17 cellular contexts compared by ENCODE assay signal in genomic region chr6:16402501-16402900, GRCh38.
DNase-seq lines count a peak whose midpoint lies in the region; ATAC-seq and TF ChIP-seq lines count a peak whose summit lies in the region.
"Had no signal": no experiment of that assay in that cellular context is flagged by ENCODE, and none has a peak within 500 bp of the region (broad histone marks: within the 10 kb centered on the region; RNA-seq: fewer than 3 reads in every experiment).

No MANE protein-coding gene starts in this region.

- H3K9ac ChIP-seq in mesendoderm (ENCODE audit: low read length): no peak overlapping the region

- WGBS in mesendoderm (ENCODE audit: extremely low coverage, insufficient coverage, low lambda C conversion rate): no CpG with 5 or more reads among the region's 2 CpGs
- WGBS in tibial nerve, 2 donors: 46 to 53% methylated on average over 2 of the region's 2 CpGs
- 71 to 80% (median 79%) methylated on average over 2 of the region's 2 CpGs for WGBS in spleen, 5 donors

- H2BK15ac ChIP-seq in mesendoderm (replicated peaks; ENCODE audit: low read depth): no peak overlapping the region

- no peak for TF ChIP-seq POLR2A in tibial nerve (IDR thresholded peaks at IDR 0.05)
- TF ChIP-seq POLR2A in spleen (IDR thresholded peaks at IDR 0.05): no peak

- H3K9me3 Mint-ChIP-seq in brain: peaks cover 0 to 8% (median 3%) of the 10 kb centered on the region in 5 experiments
- H3K9me3 Mint-ChIP-seq: CD4-positive, alpha-beta memory T cell; IgD-negative memory B cell; memory B cell; T-helper 1 cell treated with Interleukin-12 subunit alpha and Interleukin-12 subunit beta and Interleukin-4 antibody, amounts not matched to agents 30 μg/mL and 1 μg/mL, for 36 hours had no signal

- H3K4me1 ChIP-seq in mesendoderm (ENCODE audit: control insufficient read depth, low read depth, low read length): no peaks in the 10 kb centered on the region
- H3K4me1 ChIP-seq in tibial nerve: peaks cover 0 to 20% (median 2%) of the 10 kb centered on the region in 4 donors
- peaks cover 0 to 53% (median 24%) of the 10 kb centered on the region in 6 donors for H3K4me1 ChIP-seq in spleen
- H3K4me1 ChIP-seq: gastrocnemius medialis had no signal

- no peaks in the 10 kb centered on the region for H3K36me3 ChIP-seq in mesendoderm (ENCODE audit: control insufficient read depth, insufficient read depth, low read length)
- H3K36me3 ChIP-seq in tibial nerve: no peaks in the 10 kb centered on the region
- peaks cover 0 to under 1% (median 0%) of the 10 kb centered on the region in 6 donors for H3K36me3 ChIP-seq in spleen
- H3K36me3 ChIP-seq: gastrocnemius medialis, pancreas had no signal

- peaks cover 23% of the 10 kb centered on the region for H3K4me1 Mint-ChIP-seq in brain

- no peak for TF ChIP-seq CTCF in brain (conservative IDR thresholded peaks at IDR 0.05)
- no peak for TF ChIP-seq CTCF in tibial nerve (IDR thresholded peaks at IDR 0.05)
- no peak for TF ChIP-seq CTCF in spleen (IDR thresholded peaks at IDR 0.05 in 8 of 11, conservative IDR thresholded peaks at IDR 0.05 in 3 of 11)

- no peaks in the 10 kb centered on the region for H3K27me3 ChIP-seq in mesendoderm (ENCODE audit: insufficient read depth, low read length, poor library complexity)
- H3K27me3 ChIP-seq in tibial nerve: no peaks in the 10 kb centered on the region
- H3K27me3 ChIP-seq in spleen (replicated peaks in 1 of 7): no peaks in the 10 kb centered on the region
- H3K27me3 ChIP-seq: gastrocnemius medialis, pancreas had no signal

- TF ChIP-seq EP300 in tibial nerve (IDR thresholded peaks at IDR 0.05): peak in 1 of 2 donors; percentile 44

- H3K23ac ChIP-seq in mesendoderm (ENCODE audit: low read length): no peak overlapping the region

- H4K8ac ChIP-seq in mesendoderm (ENCODE audit: low read depth, low read length): no peak overlapping the region

- H3K36me3 Mint-ChIP-seq in brain: peaks cover 20% of the 10 kb centered on the region

- no peak overlapping the region for H3K18ac ChIP-seq in mesendoderm (ENCODE audit: low read length)

- peak overlapping the region in 1 of 5 experiments; percentile 3 for H3K4me3 Mint-ChIP-seq in brain
- H3K4me3 Mint-ChIP-seq: activated CD4-positive, alpha-beta T cell treated with anti-CD3 and anti-CD28 coated beads for 36 hours; CD4-positive, alpha-beta memory T cell; IgD-negative memory B cell; memory B cell; T-helper 1 cell treated with Interleukin-12 subunit alpha and Interleukin-12 subunit beta and Interleukin-4 antibody, amounts not matched to agents 30 μg/mL and 1 μg/mL, for 36 hours had no signal

- H3K79me1 ChIP-seq in mesendoderm (ENCODE audit: low read length): no peaks in the 10 kb centered on the region

- no peak overlapping the region for H4K5ac ChIP-seq in mesendoderm (ENCODE audit: low read length)

- H2BK5ac ChIP-seq in mesendoderm (ENCODE audit: low read length): no peak overlapping the region

- no peak overlapping the region for H3K27ac ChIP-seq in mesendoderm (ENCODE audit: low read depth, low read length)
- no peak overlapping the region for H3K27ac ChIP-seq in tibial nerve
- no peak overlapping the region for H3K27ac ChIP-seq in spleen
- H3K27ac ChIP-seq: gastrocnemius medialis, pancreas had no signal

- no peak for ATAC-seq in GM21529 (IDR thresholded peaks at IDR 0.05; ENCODE audit: unreplicated experiment)
- ATAC-seq: activated CD4-positive, alpha-beta T cell treated with anti-CD3 and anti-CD28 coated beads for 36 hours; gastrocnemius medialis; Panc1; pancreas had no signal

- no peak overlapping the region for H2BK120ac ChIP-seq in mesendoderm (ENCODE audit: low read depth, low read length)

- H3K4ac ChIP-seq in mesendoderm (ENCODE audit: low read depth, low read length): no peak overlapping the region

- H3K9me3 ChIP-seq in tibial nerve (no peaks in the 10 kb centered on the region), spleen (no peaks in the 10 kb centered on the region)
- H3K9me3 ChIP-seq: gastrocnemius medialis, pancreas had no signal

- H3K79me2 ChIP-seq in mesendoderm (ENCODE audit: control insufficient read depth, insufficient read depth, low read length): no peaks in the 10 kb centered on the region

- intact Hi-C loops in spleen (cut with DNase I; ENCODE audit: low total_unique reads): no loop called here

- H3K4me2 ChIP-seq in mesendoderm (ENCODE audit: low read length): no peak overlapping the region

- H3K56ac ChIP-seq in mesendoderm (ENCODE audit: low read length): no peak overlapping the region

- H3K4me3 ChIP-seq in mesendoderm (ENCODE audit: low read length) (no peak overlapping the region), tibial nerve (no peak overlapping the region), spleen (no peak overlapping the region)
- H3K4me3 ChIP-seq: gastrocnemius medialis, pancreas had no signal

- H3K27me3 Mint-ChIP-seq in brain: no peaks in the 10 kb centered on the region
- H3K27me3 Mint-ChIP-seq: activated CD4-positive, alpha-beta T cell treated with anti-CD3 and anti-CD28 coated beads for 36 hours; CD4-positive, alpha-beta memory T cell; IgD-negative memory B cell; memory B cell had no signal

- no peak overlapping the region for H2AK5ac ChIP-seq in mesendoderm (ENCODE audit: low read length)

- H3K27ac Mint-ChIP-seq in brain: peak overlapping the region in 3 of 5 experiments; percentile 16 to 77 (median 44)
- H3K27ac Mint-ChIP-seq: activated CD4-positive, alpha-beta T cell treated with anti-CD3 and anti-CD28 coated beads for 36 hours; IgD-negative memory B cell; memory B cell; T-helper 1 cell treated with Interleukin-12 subunit alpha and Interleukin-12 subunit beta and Interleukin-4 antibody, amounts not matched to agents 30 μg/mL and 1 μg/mL, for 36 hours had no signal

- DNase-seq in NCI-H524 (lab: John Stamatoyannopoulos, UW) (peak; percentile 40 to 70), mesendoderm (peak; percentile 18), tibial nerve (ENCODE audit: low spot score in 2 of 2) (peak; percentile 22 to 32), retina (no peak), spleen (no peak)
- DNase-seq: activated CD4-positive, alpha-beta T cell treated with anti-CD3 and anti-CD28 coated beads for 36 hours; CD4-positive, alpha-beta memory T cell; gastrocnemius medialis; NCI-H1092; NCI-H345; pancreas had no signal

Comparison
In these comparisons a context has a peak if more than half of its experiments do, and no peak if none do; other contexts are left out.
1. DNase-seq: peak in NCI-H524 (2 of 2), mesendoderm (single experiment) and tibial nerve (2 of 2); none in retina (single experiment) and spleen (single experiment).